Comparison of ENCODE assay signal across 11 cellular contexts in genomic region chr19:47582320-47582909, GRCh38. TPM values are rescaled to one million over a fixed set of nuclear protein-coding genes. Genes with fewer than 3 reads are reported as not detected.
DNase-seq lines count a peak whose midpoint lies in the region; ATAC-seq and TF ChIP-seq lines count a peak whose summit lies in the region.
"Had no signal": no experiment of that assay in that cellular context is flagged by ENCODE, and none has a peak within 500 bp of the region (broad histone marks: within the 10 kb centered on the region; RNA-seq: fewer than 3 reads in every experiment).

No MANE protein-coding gene starts in this region.

- H3K4me1 ChIP-seq in ACC112 (ENCODE audit: control insufficient read depth, insufficient read depth, low read length, unreplicated experiment) (no peaks in the 10 kb centered on the region), foreskin keratinocyte (peaks cover 8% of the 10 kb centered on the region)
- H3K4me1 ChIP-seq: right atrium auricular region had no signal

- no peaks in the 10 kb centered on the region for H3K36me3 ChIP-seq in ACC112 (ENCODE audit: insufficient read depth, low read length)
- H3K36me3 ChIP-seq: right atrium auricular region had no signal

- CTCF ChIA-PET in activated CD4-positive, alpha-beta memory T cell treated with anti-CD3 and anti-CD28 coated beads, Interleukin-2, amount 10 ng/mL, durations not matched to agents 7 days and 5 days (lab: Charles Lee), result no interaction called here

- H3K4me3 Mint-ChIP-seq in activated CD4-positive, alpha-beta memory T cell treated with anti-CD3 and anti-CD28 coated beads, Interleukin-2, amount 10 ng/mL, durations not matched to agents 7 days and 5 days, result peak overlapping the region; percentile 40
- H3K4me3 Mint-ChIP-seq in glutamatergic neuron (ENCODE audit: unreplicated experiment), result no peak overlapping the region

- H2AFZ ChIP-seq in ACC112 (ENCODE audit: low read length, unreplicated experiment), result no peak overlapping the region

- H3K9me3 Mint-ChIP-seq in activated CD4-positive, alpha-beta memory T cell treated with anti-CD3 and anti-CD28 coated beads, Interleukin-2, amount 10 ng/mL, durations not matched to agents 7 days and 5 days, result peaks cover 10% of the 10 kb centered on the region
- H3K9me3 Mint-ChIP-seq in glutamatergic neuron (ENCODE audit: unreplicated experiment), result no peaks in the 10 kb centered on the region

- H3K36me3 Mint-ChIP-seq in activated CD4-positive, alpha-beta memory T cell treated with anti-CD3 and anti-CD28 coated beads, Interleukin-2, amount 10 ng/mL, durations not matched to agents 7 days and 5 days (ENCODE audit: low read depth), result no peaks in the 10 kb centered on the region
- peaks cover 5% of the 10 kb centered on the region for H3K36me3 Mint-ChIP-seq in glutamatergic neuron (ENCODE audit: unreplicated experiment)

- POLR2A ChIA-PET in activated CD4-positive, alpha-beta memory T cell treated with anti-CD3 and anti-CD28 coated beads, Interleukin-2, amount 10 ng/mL, durations not matched to agents 7 days and 5 days (lab: Charles Lee), result no interaction called here

- no peaks in the 10 kb centered on the region for H3K27me3 ChIP-seq in ACC112 (ENCODE audit: insufficient read depth, low read length)
- no peaks in the 10 kb centered on the region for H3K27me3 ChIP-seq in foreskin keratinocyte
- H3K27me3 ChIP-seq: right atrium auricular region had no signal

- ATAC-seq in foreskin keratinocyte (no peak), HG02973 (IDR thresholded peaks at IDR 0.05; ENCODE audit: unreplicated experiment) (no peak), GM18502 (IDR thresholded peaks at IDR 0.05; ENCODE audit: poor library complexity, unreplicated experiment) (no peak)
- ATAC-seq: Right ventricle myocardium inferior had no signal

- no peaks in the 10 kb centered on the region for H3K79me2 ChIP-seq in ACC112 (ENCODE audit: control insufficient read depth, insufficient read depth, low read length, unreplicated experiment)

- no peaks in the 10 kb centered on the region for H3K27me3 Mint-ChIP-seq in activated CD4-positive, alpha-beta memory T cell treated with anti-CD3 and anti-CD28 coated beads, Interleukin-2, amount 10 ng/mL, durations not matched to agents 7 days and 5 days
- H3K27me3 Mint-ChIP-seq in glutamatergic neuron (ENCODE audit: unreplicated experiment), result peaks cover 2% of the 10 kb centered on the region

- peak overlapping the region; percentile 65 for H3K27ac ChIP-seq in ACC112 (ENCODE audit: low read depth, low read length)
- peak overlapping the region; percentile 21 for H3K27ac ChIP-seq in foreskin keratinocyte
- H3K27ac ChIP-seq: right atrium auricular region had no signal

- H3K27ac Mint-ChIP-seq in activated CD4-positive, alpha-beta memory T cell treated with anti-CD3 and anti-CD28 coated beads, Interleukin-2, amount 10 ng/mL, durations not matched to agents 7 days and 5 days, result peak overlapping the region; percentile 72
- no peak overlapping the region for H3K27ac Mint-ChIP-seq in glutamatergic neuron (ENCODE audit: unreplicated experiment)

- peak; percentile 65 for DNase-seq in EL
- DNase-seq in activated CD4-positive, alpha-beta memory T cell treated with anti-CD3 and anti-CD28 coated beads, Interleukin-2, amount 10 ng/mL, durations not matched to agents 7 days and 5 days, result no peak
- DNase-seq in foreskin keratinocyte, result no peak
- no peak for DNase-seq in glutamatergic neuron
- no peak for DNase-seq in SW 1271 (lab: John Stamatoyannopoulos, UW)
- DNase-seq: left cardiac atrium had no signal

- H3K4me3 ChIP-seq in ACC112 (ENCODE audit: low read depth, low read length), result peak overlapping the region; percentile 64
- H3K4me3 ChIP-seq: right atrium auricular region had no signal

- peaks cover 29% of the 10 kb centered on the region for H3K4me1 Mint-ChIP-seq in activated CD4-positive, alpha-beta memory T cell treated with anti-CD3 and anti-CD28 coated beads, Interleukin-2, amount 10 ng/mL, durations not matched to agents 7 days and 5 days
- no peaks in the 10 kb centered on the region for H3K4me1 Mint-ChIP-seq in glutamatergic neuron (ENCODE audit: low read depth, unreplicated experiment)

- no peak for TF ChIP-seq CTCF in foreskin keratinocyte (conservative IDR thresholded peaks at IDR 0.05)
- no peak for TF ChIP-seq CTCF in glutamatergic neuron (IDR thresholded peaks at IDR 0.05; ENCODE audit: partially characterized antibody, unreplicated experiment)

RNA-seq across cellular contexts. Expression of gene ZNF541, which starts 9.5 kb away (rescaled TPM):
- under 1 TPM; 0.15 to 0.20 TPM for total RNA-seq in activated CD4-positive, alpha-beta memory T cell treated with anti-CD3 and anti-CD28 coated beads, Interleukin-2, amount 10 ng/mL, durations not matched to agents 7 days and 5 days
- total RNA-seq in foreskin keratinocyte (not detected in 2 replicates), glutamatergic neuron (ENCODE audit: unreplicated experiment) (not detected)
- polyA plus RNA-seq in foreskin keratinocyte, result not detected in 2 replicates

RNA-seq across cellular contexts. Expression of gene BICRA, which starts 26.5 kb away (rescaled TPM):
- total RNA-seq in activated CD4-positive, alpha-beta memory T cell treated with anti-CD3 and anti-CD28 coated beads, Interleukin-2, amount 10 ng/mL, durations not matched to agents 7 days and 5 days, result 10 to 100 TPM; 20.2 to 23.3 TPM
- total RNA-seq in foreskin keratinocyte, result 3.3 and 3.7 TPM in 2 replicates
- polyA plus RNA-seq in foreskin keratinocyte, result 1.7 and 2.5 TPM in 2 replicates
- 55.5 TPM for total RNA-seq in glutamatergic neuron (ENCODE audit: unreplicated experiment)
